In the genomic region with DNA sequence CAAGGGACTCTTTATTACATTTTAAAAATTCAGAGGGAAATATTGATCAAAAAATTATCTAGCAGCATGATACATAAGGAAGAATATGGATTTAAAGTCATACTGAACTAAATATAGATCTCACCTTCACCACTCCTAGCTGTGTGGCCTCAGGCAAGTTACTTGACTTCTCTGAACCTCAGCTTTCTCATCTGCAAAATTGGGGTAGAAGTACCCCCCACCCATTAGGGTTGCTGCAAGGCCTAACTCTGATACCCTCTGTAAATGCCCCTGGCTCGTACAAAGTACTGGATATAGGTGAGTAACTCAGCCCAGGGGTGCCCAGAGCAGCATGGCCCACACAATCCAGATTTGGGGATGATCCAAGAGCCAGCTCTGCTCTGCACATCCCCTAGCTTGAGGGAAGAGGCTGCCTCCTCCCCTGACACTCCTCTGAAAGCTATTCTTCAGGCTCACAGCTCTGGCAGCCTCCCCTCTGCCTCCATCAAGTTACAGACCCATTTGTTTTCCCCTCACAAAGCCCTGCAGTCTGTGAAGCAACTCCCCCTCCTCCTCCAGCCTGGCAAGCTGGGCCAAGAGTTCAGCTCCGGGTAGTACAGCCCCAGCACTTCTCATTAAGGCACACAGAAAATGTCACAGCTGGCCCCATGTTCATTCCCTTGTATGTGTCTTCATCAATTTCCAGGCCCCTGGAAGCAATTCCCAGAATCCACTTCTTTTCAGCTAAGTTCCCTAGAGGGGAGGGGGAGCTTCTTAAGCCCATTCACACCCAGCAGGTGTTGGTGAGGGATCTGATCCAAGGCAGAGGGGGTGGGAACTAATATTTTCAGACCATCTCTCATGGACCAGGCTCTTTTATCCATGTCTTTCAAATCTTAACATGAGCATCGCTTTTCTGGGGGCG, we compare ENCODE assay signal across 14 cellular contexts.
DNase-seq lines count a peak whose midpoint lies in the region; ATAC-seq and TF ChIP-seq lines count a peak whose summit lies in the region.
"Had no signal": no experiment of that assay in that cellular context is flagged by ENCODE, and none has a peak within 500 bp of the region (broad histone marks: within the 10 kb centered on the region; RNA-seq: fewer than 3 reads in every experiment).

No MANE protein-coding gene starts in this region.

- peaks cover 61% of the 10 kb centered on the region for H3K4me1 ChIP-seq in smooth muscle cell (ENCODE audit: low read depth)

- no peaks in the 10 kb centered on the region for H3K9me2 ChIP-seq in neural cell (ENCODE audit: insufficient read depth, low read length)

- WGBS in smooth muscle cell (ENCODE audit: low lambda C conversion rate), result 79% methylated on average over 4 of the region's 4 CpGs

- TF ChIP-seq EP300 in neural cell (conservative IDR thresholded peaks at IDR 0.05; ENCODE audit: poor library complexity, severe bottlenecking), result no peak

- H3K9ac ChIP-seq in neural cell (ENCODE audit: low read length), result no peak overlapping the region
- no peak overlapping the region for H3K9ac ChIP-seq in smooth muscle cell (ENCODE audit: low read depth)
- H3K9ac ChIP-seq: GM23248 had no signal

- no peak overlapping the region for H3K4me3 ChIP-seq in neural cell (ENCODE audit: low read length)
- H3K4me3 ChIP-seq in smooth muscle cell, result no peak overlapping the region
- no peak overlapping the region for H3K4me3 ChIP-seq in foreskin fibroblast (ENCODE audit: low read depth in 1 of 2, low read length in 2 of 2)
- H3K4me3 ChIP-seq: GM12878, GM23248 had no signal

- H3K79me2 ChIP-seq in neural cell (replicated peaks; ENCODE audit: insufficient read depth, low read length), result no peaks in the 10 kb centered on the region
- H3K79me2 ChIP-seq in smooth muscle cell (ENCODE audit: low read depth), result no peaks in the 10 kb centered on the region

- peak in 13 of 14 donors; percentile 26 to 91 (median 77) for DNase-seq in C1 segment of cervical spinal cord (lab: John Stamatoyannopoulos, UW)
- peak; percentile 84 for DNase-seq in NCI-H524 treated with DMSO at 0.1 percent for 48 hours (lab: John Stamatoyannopoulos, UW)
- peak; percentile 99 for DNase-seq in globus pallidus (ENCODE audit: low spot score)
- no peak for DNase-seq in smooth muscle cell (lab: John Stamatoyannopoulos, UW; ENCODE audit: unreplicated experiment)
- no peak for DNase-seq in DMS153 (lab: John Stamatoyannopoulos, UW)
- no peak for DNase-seq in foreskin fibroblast
- DNase-seq: activated CD8-positive, alpha-beta memory T cell treated with anti-CD3 and anti-CD28 coated beads, Interleukin-2, amount 10 ng/mL, durations not matched to agents 7 days and 5 days; GM23248; NCI-H1105; NCI-H526; Right ventricle myocardium superior had no signal

- H4K20me1 ChIP-seq in neural cell (ENCODE audit: insufficient read depth) (no peaks in the 10 kb centered on the region), smooth muscle cell (ENCODE audit: low read depth) (no peaks in the 10 kb centered on the region)

- H3K36me3 ChIP-seq in neural cell (ENCODE audit: insufficient read depth, low read length) (no peaks in the 10 kb centered on the region), smooth muscle cell (ENCODE audit: low read depth) (no peaks in the 10 kb centered on the region)

- H2AFZ ChIP-seq in neural cell (ENCODE audit: low read depth, low read length), result no peak overlapping the region
- no peak overlapping the region for H2AFZ ChIP-seq in smooth muscle cell (ENCODE audit: low read depth)
- H2AFZ ChIP-seq: GM23248 had no signal

- H3K4me2 ChIP-seq in neural cell (ENCODE audit: low read length) (no peak overlapping the region), smooth muscle cell (no peak overlapping the region)

- H3K27me3 ChIP-seq in neural cell (ENCODE audit: insufficient read depth, low read depth, low read length), result no peaks in the 10 kb centered on the region
- no peaks in the 10 kb centered on the region for H3K27me3 ChIP-seq in smooth muscle cell (ENCODE audit: low read depth)

- TF ChIP-seq CTCF in neural cell (IDR thresholded peaks at IDR 0.05; ENCODE audit: poor library complexity, severe bottlenecking), result no peak
- TF ChIP-seq CTCF in smooth muscle cell (IDR thresholded peaks at IDR 0.05; ENCODE audit: borderline replicate concordance, insufficient read depth, poor library complexity, severe bottlenecking), result no peak
- no peak for TF ChIP-seq CTCF in foreskin fibroblast (IDR thresholded peaks at IDR 0.05; ENCODE audit: low read depth, low read length)

- no peak for ATAC-seq in HG02588 (IDR thresholded peaks at IDR 0.05; ENCODE audit: unreplicated experiment)
- ATAC-seq: activated CD8-positive, alpha-beta memory T cell treated with anti-CD3 and anti-CD28 coated beads, Interleukin-2, amount 10 ng/mL, durations not matched to agents 7 days and 5 days had no signal

- no peak for TF ChIP-seq RAD21 in neural cell (conservative IDR thresholded peaks at IDR 0.05)

- no peak overlapping the region for H3K27ac ChIP-seq in neural cell (ENCODE audit: low read length)
- no peak overlapping the region for H3K27ac ChIP-seq in smooth muscle cell (ENCODE audit: low read depth)
- H3K27ac ChIP-seq: GM23248 had no signal

- H3K9me3 ChIP-seq in neural cell (ENCODE audit: low read length), result no peaks in the 10 kb centered on the region
- no peaks in the 10 kb centered on the region for H3K9me3 ChIP-seq in smooth muscle cell (replicated peaks; ENCODE audit: low read depth)

- H3F3A ChIP-seq in neural cell (ENCODE audit: insufficient read depth, low read length, poor library complexity, severe bottlenecking) (peaks cover 9% of the 10 kb centered on the region), smooth muscle cell (ENCODE audit: low read depth) (no peaks in the 10 kb centered on the region)

TF ChIP-seq in neural cell, 6 proteins besides CTCF, POLR2A, EP300 and RAD21:
- no peak for TF ChIP-seq SMC3 (conservative IDR thresholded peaks at IDR 0.05; ENCODE audit: poor library complexity)
- TF ChIP-seq MXI1 (conservative IDR thresholded peaks at IDR 0.05; ENCODE audit: poor library complexity, severe bottlenecking), result no peak
- TF ChIP-seq POLR2AphosphoS5 (IDR thresholded peaks at IDR 0.05), result no peak
- TF ChIP-seq EZH2 (IDR thresholded peaks at IDR 0.05; ENCODE audit: borderline replicate concordance, insufficient read depth, low read length, poor library complexity, severe bottlenecking), result no peak
- no peak for TF ChIP-seq TAF1 (IDR thresholded peaks at IDR 0.05; ENCODE audit: low read depth)
- TF ChIP-seq REST (IDR thresholded peaks at IDR 0.05; ENCODE audit: borderline replicate concordance), result peak; percentile 45

Comparison
In these comparisons a context has a peak if more than half of its experiments do, and no peak if none do; other contexts are left out.
1. DNase-seq: peak in C1 segment of cervical spinal cord (13 of 14), NCI-H524 treated with DMSO at 0.1 percent for 48 hours (single experiment) and globus pallidus (single experiment); none in smooth muscle cell (single experiment), DMS153 (single experiment) and foreskin fibroblast (0 of 2).